In genomic region chr10:64976150-64976549, GRCh38 we compare ENCODE assay signal across 27 cellular contexts.
"Had no signal": no experiment of that assay in that cellular context is flagged by ENCODE, and none has a peak within 500 bp of the region (broad histone marks: within the 10 kb centered on the region; RNA-seq: fewer than 3 reads in every experiment).

No MANE protein-coding gene starts in this region.

- H3K36me3 ChIP-seq: colonic mucosa, esophagus muscularis mucosa, esophagus squamous epithelium, gastrocnemius medialis, gastroesophageal sphincter, heart left ventricle, heart right ventricle had no signal

- H3K4me3 ChIP-seq: colonic mucosa, coronary artery, dorsolateral prefrontal cortex, esophagus muscularis mucosa, esophagus squamous epithelium, gastrocnemius medialis, gastroesophageal sphincter, heart left ventricle, heart right ventricle, hepatocyte had no signal

- H2AFZ ChIP-seq: hepatocyte had no signal

- H3K79me2 ChIP-seq: hepatocyte had no signal

- DNase-seq: colonic mucosa; cortex of kidney; dermis blood vessel endothelial cell; dorsolateral prefrontal cortex; effector CD4-positive, alpha-beta T cell; effector CD8-positive, alpha-beta T cell; effector memory CD4-positive, alpha-beta T cell; effector memory CD8-positive, alpha-beta T cell; endodermal cell; erythroblast; esophagus squamous epithelium; foreskin fibroblast; foreskin keratinocyte; foreskin melanocyte; gastrocnemius medialis; glutamatergic neuron; head of caudate nucleus; heart left ventricle; heart right ventricle had no signal

- H3K4me2 ChIP-seq: hepatocyte had no signal

- H3K4me1 ChIP-seq: colonic mucosa, esophagus muscularis mucosa, esophagus squamous epithelium, foreskin keratinocyte, gastrocnemius medialis, gastroesophageal sphincter, heart left ventricle, heart right ventricle had no signal

- H3K27me3 ChIP-seq: colonic mucosa, dorsolateral prefrontal cortex, esophagus muscularis mucosa, esophagus squamous epithelium, foreskin keratinocyte, gastrocnemius medialis, gastroesophageal sphincter, heart left ventricle, heart right ventricle, hepatocyte had no signal

- ATAC-seq: effector memory CD8-positive, alpha-beta T cell; esophagus mucosa; foreskin keratinocyte; gastrocnemius medialis; gastroesophageal sphincter; heart left ventricle; heart right ventricle had no signal

- FAIRE-seq: endometrium, endothelial cell of umbilical vein had no signal

- H3K27ac ChIP-seq: colonic mucosa, coronary artery, dorsolateral prefrontal cortex, epithelial cell of prostate, esophagus muscularis mucosa, esophagus squamous epithelium, foreskin keratinocyte, gastrocnemius medialis, gastroesophageal sphincter, heart left ventricle, heart right ventricle, hepatocyte had no signal

- H3K9me3 ChIP-seq: colonic mucosa, esophagus muscularis mucosa, esophagus squamous epithelium, gastrocnemius medialis, gastroesophageal sphincter, heart left ventricle, heart right ventricle had no signal
